In genomic region chr3:186456636-186457265, GRCh38 we compare ENCODE assay signal across 2 cellular contexts.
TF ChIP-seq lines count a peak whose summit lies in the region.

No MANE protein-coding gene starts in this region.

TF ChIP-seq in GM23338, 12 proteins besides CTCF, POLR2A, EP300 and RAD21 (continued from another document):
- TF ChIP-seq ZNF462 (CRISPR knock-in tag; IDR thresholded peaks at IDR 0.05), result no peak
- no peak for TF ChIP-seq POLR2AphosphoS5 (IDR thresholded peaks at IDR 0.05; ENCODE audit: low read depth)

TF ChIP-seq in K562, 482 proteins besides CTCF, POLR2A, EP300 and RAD21 (continued from another document):
- TF ChIP-seq MGA (IDR thresholded peaks at IDR 0.05), result 0 out of 2 replicates have a peak, but pooled peaks have one; percentile 29
- no peak for TF ChIP-seq RB1 (IDR thresholded peaks at IDR 0.05; ENCODE audit: low read depth)
- TF ChIP-seq ZFX (CRISPR knock-in tag; IDR thresholded peaks at IDR 0.05), result peak; percentile 22; the same call in 1 of the 2 replicates
- TF ChIP-seq FOSL1 (tag; conservative IDR thresholded peaks at IDR 0.05), result peak; percentile 46; the same call in 1 of the 2 replicates
- 0 out of 2 replicates have a peak, but pooled peaks have one; percentile 7 for TF ChIP-seq MAFG (tag; conservative IDR thresholded peaks at IDR 0.05)
- peak; percentile 45 for TF ChIP-seq TFE3 (CRISPR knock-in tag; IDR thresholded peaks at IDR 0.05)
- no peak for TF ChIP-seq HNRNPH1 (optimal IDR thresholded peaks at IDR 0.05; ENCODE audit: low read depth, low read length)
- TF ChIP-seq ZNF511 (CRISPR knock-in tag; IDR thresholded peaks at IDR 0.05), result peak; percentile 47; the same call in 1 of the 2 replicates
- peak; percentile 39; the same call in 1 of the 2 replicates for TF ChIP-seq RAD51 (IDR thresholded peaks at IDR 0.05; ENCODE audit: borderline replicate concordance, low read depth)
- TF ChIP-seq BHLHE40 (IDR thresholded peaks at IDR 0.05; ENCODE audit: low read length), result peak; percentile 40; the same call in 1 of the 2 replicates
